16 cellular contexts compared by ENCODE assay signal in genomic region chr4:15374697-15375096, GRCh38. TPM values are rescaled to one million over a fixed set of nuclear protein-coding genes. Genes with fewer than 3 reads are reported as not detected.
DNase-seq lines count a peak whose midpoint lies in the region; ATAC-seq, FAIRE-seq and TF ChIP-seq lines count a peak whose summit lies in the region.
"Had no signal": no experiment of that assay in that cellular context is flagged by ENCODE, and none has a peak within 500 bp of the region (broad histone marks: within the 10 kb centered on the region; RNA-seq: fewer than 3 reads in every experiment).

No MANE protein-coding gene starts in this region.

- ATAC-seq in lung (ENCODE audit: insufficient read depth, low FRiP score) = no peak

- H3K4me1 Mint-ChIP-seq in HFFc6 (ENCODE audit: low read depth) = peaks cover 39% of the 10 kb centered on the region

- H3K27me3 Mint-ChIP-seq in HFFc6 (ENCODE audit: insufficient read depth) = peaks cover 19% of the 10 kb centered on the region

- H3K4me3 ChIP-seq in lung (no peak overlapping the region), stomach (peak overlapping the region in 3 of 4 donors; percentile 9 to 19 (median 18)), vagina (no peak overlapping the region)
- H3K4me3 ChIP-seq: HAP-1 had no signal

- peaks cover 0 to 2% of the 10 kb centered on the region in 2 donors for H3K4me1 ChIP-seq in lung (ENCODE audit: control insufficient read depth in 2 of 2, insufficient read depth in 2 of 2, low read length in 2 of 2)
- peaks cover 0 to 29% (median 14%) of the 10 kb centered on the region in 4 donors for H3K4me1 ChIP-seq in stomach
- H3K4me1 ChIP-seq in vagina = peaks cover 39% of the 10 kb centered on the region

- TF ChIP-seq CTCF in HFFc6 (IDR thresholded peaks at IDR 0.05) = no peak
- no peak for TF ChIP-seq CTCF in lung (IDR thresholded peaks at IDR 0.05; ENCODE audit: control extremely low read depth, extremely low read depth)
- TF ChIP-seq CTCF in stomach (IDR thresholded peaks at IDR 0.05) = no peak
- no peak for TF ChIP-seq CTCF in vagina (IDR thresholded peaks at IDR 0.05)

- 68 to 83% methylated on average over 10 of the region's 10 CpGs for WGBS in lung, 2 donors
- 55 to 64% (median 61%) methylated on average over 10 of the region's 10 CpGs for WGBS in stomach, 5 donors

- intact Hi-C loops in stomach (cut with DNase I; ENCODE audit: low total_unique reads) = no loop called here
- intact Hi-C loops in vagina (cut with DNase I) = no loop called here

- H3K36me3 ChIP-seq in lung (ENCODE audit: control insufficient read depth in 2 of 2, insufficient read depth in 2 of 2, low read length in 2 of 2) = no peaks in the 10 kb centered on the region
- H3K36me3 ChIP-seq in stomach = no peaks in the 10 kb centered on the region
- no peaks in the 10 kb centered on the region for H3K36me3 ChIP-seq in vagina
- H3K36me3 ChIP-seq: HAP-1 had no signal

- peak; percentile 80 for FAIRE-seq in endometrium (lab: Jason Lieb, UNC)

- no peak for DNase-seq in HFFc6
- DNase-seq in lung (ENCODE audit: low spot score) = no peak
- DNase-seq in stomach = no peak
- DNase-seq in vagina (ENCODE audit: extremely low spot score in 2 of 2) = no peak
- no peak for DNase-seq in HPDE6-E6E7 (ENCODE audit: extremely low spot score)
- DNase-seq in DMS153 (lab: John Stamatoyannopoulos, UW) = no peak
- DNase-seq in SIG-M5 (lab: John Stamatoyannopoulos, UW) = no peak
- DNase-seq: activated CD4-positive, CD25-positive, alpha-beta regulatory T cell; amniotic stem cell; NCI-H1930; NK-92 treated with Interleukin-12 subunit alpha and Interleukin-12 subunit beta, amount 100 ng/mL, for 24 hours had no signal

- H3K27me3 ChIP-seq in lung (ENCODE audit: control insufficient read depth, insufficient read depth) = no peaks in the 10 kb centered on the region
- no peaks in the 10 kb centered on the region for H3K27me3 ChIP-seq in stomach
- no peaks in the 10 kb centered on the region for H3K27me3 ChIP-seq in vagina

- no peak for TF ChIP-seq EP300 in stomach (IDR thresholded peaks at IDR 0.05)

- no peak overlapping the region for H3K27ac Mint-ChIP-seq in HFFc6

- H3K9me3 ChIP-seq in lung (ENCODE audit: control insufficient read depth in 2 of 2, insufficient read depth in 1 of 2, low read length in 1 of 2) (peaks cover 0 to 2% of the 10 kb centered on the region in 2 donors), stomach (no peaks in the 10 kb centered on the region), vagina (no peaks in the 10 kb centered on the region)
- H3K9me3 ChIP-seq: HAP-1 had no signal

- TF ChIP-seq POLR2A in stomach (IDR thresholded peaks at IDR 0.05) (no peak), vagina (IDR thresholded peaks at IDR 0.05) (no peak)

- peak overlapping the region; percentile 67 to 79 for H3K27ac ChIP-seq in lung (ENCODE audit: low read depth in 1 of 2, low read length in 1 of 2)
- peak overlapping the region; percentile 22 to 73 (median 64) for H3K27ac ChIP-seq in stomach
- no peak overlapping the region for H3K27ac ChIP-seq in vagina
- H3K27ac ChIP-seq: C4-2B had no signal

- no peaks in the 10 kb centered on the region for H3K9me3 Mint-ChIP-seq in HFFc6

- H3K36me3 Mint-ChIP-seq in HFFc6 (ENCODE audit: low read depth) = 0 out of 2 replicates have a peak, but pooled peaks cover 4% of the 10 kb centered on the region

- peak overlapping the region; percentile 86 for H3K4me3 Mint-ChIP-seq in HFFc6

RNA-seq across cellular contexts. Expression of gene C1QTNF7, which starts 53.1 kb away (rescaled TPM):
- under 1 TPM in 1 of 6 experiments, not detected in 5; 0.15 TPM for total RNA-seq in HFFc6 (2021; fragmentation: NEBNext Ultra II Directional; extraction: Animal tissue kit (Norgen Biotek cat#: 25700))
- total RNA-seq in lung (10 to 100 TPM in 1 of 2 donors, 1 to 10 TPM in 1; 3.1 to 10.5 TPM), stomach (10 to 100 TPM in 2 of 5 donors, 1 to 10 TPM in 2, under 1 TPM in 1; 0.87 to 73.2 (median 6.2) TPM), vagina (12.0 TPM)
- polyA plus RNA-seq in lung (1 to 10 TPM in 1 of 2 donors, under 1 TPM in 1; 0.38 to 1.6 TPM), stomach (1 to 10 TPM in 2 of 3 donors, under 1 TPM in 1; 0.68 to 2.1 (median 1.4) TPM)
- total RNA-seq: G401, glomerular endothelial cell had no signal

Comparison
In these comparisons a context has a peak if more than half of its experiments do, and no peak if none do; other contexts are left out.
1. H3K4me3 ChIP-seq: peak in stomach (3 of 4); none in lung (single experiment) and vagina (0 of 2).